ENCODE assay signal across 8 cellular contexts in genomic region chr12:88579941-88580871, GRCh38. TPM values are rescaled to one million over a fixed set of nuclear protein-coding genes. Genes with fewer than 3 reads are reported as not detected.
DNase-seq lines count a peak whose midpoint lies in the region; ATAC-seq and TF ChIP-seq lines count a peak whose summit lies in the region.

A gene with protein sequence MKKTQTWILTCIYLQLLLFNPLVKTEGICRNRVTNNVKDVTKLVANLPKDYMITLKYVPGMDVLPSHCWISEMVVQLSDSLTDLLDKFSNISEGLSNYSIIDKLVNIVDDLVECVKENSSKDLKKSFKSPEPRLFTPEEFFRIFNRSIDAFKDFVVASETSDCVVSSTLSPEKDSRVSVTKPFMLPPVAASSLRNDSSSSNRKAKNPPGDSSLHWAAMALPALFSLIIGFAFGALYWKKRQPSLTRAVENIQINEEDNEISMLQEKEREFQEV (minus strand): TSS chr12:88580471. CDS start chr12:88580278, 193 bp downstream.

- peak within 1 kb of the TSS; percentile 91 to 96 (median 94) for H3K4me3 ChIP-seq in fibroblast of lung (replicated peaks in 1 of 4; ENCODE audit: control extremely low read depth in 1 of 4, insufficient read depth in 1 of 4, low read depth in 3 of 4, low read length in 4 of 4)
- H3K4me3 ChIP-seq in mucosa of rectum (ENCODE audit: low read length in 2 of 2), result peak within 1 kb of the TSS; percentile 74 to 97
- peak within 1 kb of the TSS in 2 of 3 donors; percentile 50 to 71 for H3K4me3 ChIP-seq in thyroid gland (replicated peaks in 1 of 3)

- DNase-seq in 8988T, result peak; percentile 65
- peak; percentile 90 for DNase-seq in NCI-H2196 (lab: John Stamatoyannopoulos, UW; ENCODE audit: unreplicated experiment)
- DNase-seq in activated CD8-positive, alpha-beta memory T cell treated with anti-CD3 and anti-CD28 coated beads, Interleukin-2, amount 50 U/mL, for 48 hours, result peak; percentile 66
- DNase-seq in fibroblast of lung (ENCODE audit: low read depth in 2 of 2), result peak; percentile 86 to 91
- DNase-seq in thyroid gland, result peak; percentile 59 to 68

- H3K9ac ChIP-seq in fibroblast of lung (ENCODE audit: insufficient read depth, low read length), result peak within 1 kb of the TSS; percentile 66
- peak within 1 kb of the TSS; percentile 76 to 84 for H3K9ac ChIP-seq in mucosa of rectum (ENCODE audit: low read depth in 1 of 2, low read length in 2 of 2)

- H3K9me3 ChIP-seq in fibroblast of lung (ENCODE audit: control insufficient read depth, insufficient read depth, low read depth, low read length) (no peaks in the 10 kb centered on the region), mucosa of rectum (ENCODE audit: control insufficient read depth in 2 of 2, low read length in 2 of 2) (no peaks in the 10 kb centered on the region), thyroid gland (no peaks in the 10 kb centered on the region)

- peaks cover 50% of the 10 kb centered on the region for H3K79me2 ChIP-seq in fibroblast of lung (ENCODE audit: control insufficient read depth, insufficient read depth, low read length)

- H3K4me1 ChIP-seq in fibroblast of lung (ENCODE audit: control insufficient read depth, extremely low read depth, insufficient read depth, low read length) (peaks cover 2% of the 10 kb centered on the region), mucosa of rectum (ENCODE audit: control insufficient read depth in 2 of 2, insufficient read depth in 2 of 2, low read length in 2 of 2) (peaks cover 4 to 11% of the 10 kb centered on the region in 2 donors), thyroid gland (no peaks in the 10 kb centered on the region)

- H3K27ac ChIP-seq in fibroblast of lung (ENCODE audit: insufficient read depth, low read length) (peak within 1 kb of the TSS; percentile 74), mucosa of rectum (ENCODE audit: low read depth in 2 of 2, low read length in 2 of 2) (peak within 1 kb of the TSS; percentile 69 to 79), thyroid gland (peak within 1 kb of the TSS; percentile 35 to 57 (median 46))

- no peaks in the 10 kb centered on the region for H3K27me3 ChIP-seq in fibroblast of lung (ENCODE audit: control insufficient read depth, insufficient read depth, low read length)
- H3K27me3 ChIP-seq in mucosa of rectum (ENCODE audit: control insufficient read depth in 2 of 2, insufficient read depth in 2 of 2, low read length in 2 of 2), result no peaks in the 10 kb centered on the region
- H3K27me3 ChIP-seq in thyroid gland, result no peaks in the 10 kb centered on the region

- peak within 1 kb of the TSS; percentile 72 for H2AFZ ChIP-seq in fibroblast of lung (ENCODE audit: low read length)

- peak; percentile 77 for ATAC-seq in GM18505 (IDR thresholded peaks at IDR 0.05; ENCODE audit: unreplicated experiment)
- ATAC-seq in HG03135 (IDR thresholded peaks at IDR 0.05; ENCODE audit: unreplicated experiment), result peak; percentile 64

- TF ChIP-seq CTCF in fibroblast of lung (conservative IDR thresholded peaks at IDR 0.05 in 1 of 2, IDR thresholded peaks at IDR 0.05 in 1 of 2; ENCODE audit: low read depth in 1 of 2, low read length in 2 of 2) (peak; percentile 37 to 39), thyroid gland (IDR thresholded peaks at IDR 0.05) (peak in 2 of 6 experiments; percentile 11 to 26)

- 1 to 2% methylated on average over 41 to 63 of the region's 76 CpGs for WGBS in thyroid gland, 2 donors

- H3K36me3 ChIP-seq in fibroblast of lung (ENCODE audit: control insufficient read depth, insufficient read depth, low read length), result no peaks in the 10 kb centered on the region
- no peaks in the 10 kb centered on the region for H3K36me3 ChIP-seq in mucosa of rectum (ENCODE audit: control insufficient read depth in 2 of 2, insufficient read depth in 2 of 2, low read length in 2 of 2)
- H3K36me3 ChIP-seq in thyroid gland, result no peaks in the 10 kb centered on the region

- TF ChIP-seq POLR2A in GM18505 (IDR thresholded peaks at IDR 0.05; ENCODE audit: borderline replicate concordance, extremely low read depth, insufficient read depth, insufficient read length), result no peak
- TF ChIP-seq POLR2A in thyroid gland (IDR thresholded peaks at IDR 0.05), result peak in 1 of 2 donors; percentile 75

- H4K20me1 ChIP-seq in fibroblast of lung (ENCODE audit: control insufficient read depth, extremely low read depth, insufficient read depth, low read length), result peaks cover 3% of the 10 kb centered on the region

- intact Hi-C loops in thyroid gland (cut with DNase I), result no loop called here

- peak within 1 kb of the TSS; percentile 81 for H3K4me2 ChIP-seq in fibroblast of lung (ENCODE audit: extremely low read depth, insufficient read depth, low read length)

RNA-seq across cellular contexts. Expression of the gene that starts here (rescaled TPM):
- total RNA-seq in fibroblast of lung (45.7 and 64.6 TPM in 2 replicates), thyroid gland (10 to 100 TPM in 1 of 4 donors, 1 to 10 TPM in 3; 6.8 to 10.3 (median 8.4) TPM)
- 37.7 and 132 TPM in 2 replicates for polyA plus RNA-seq in fibroblast of lung
- 28.6 and 88.5 TPM in 2 replicates for polyA plus RNA-seq in fibroblast of lung (2012)
- 6.8 and 24.2 TPM in 2 replicates for polyA minus RNA-seq in fibroblast of lung (ENCODE audit: low replicate concordance)

Comparison
In these comparisons a context has a peak if more than half of its experiments do, and no peak if none do; other contexts are left out.
1. Peak in every context shown above with its lines: DNase-seq, ATAC-seq, H3K4me3 ChIP-seq and H3K27ac ChIP-seq.